19 cellular contexts compared by ENCODE assay signal in the genomic region with DNA sequence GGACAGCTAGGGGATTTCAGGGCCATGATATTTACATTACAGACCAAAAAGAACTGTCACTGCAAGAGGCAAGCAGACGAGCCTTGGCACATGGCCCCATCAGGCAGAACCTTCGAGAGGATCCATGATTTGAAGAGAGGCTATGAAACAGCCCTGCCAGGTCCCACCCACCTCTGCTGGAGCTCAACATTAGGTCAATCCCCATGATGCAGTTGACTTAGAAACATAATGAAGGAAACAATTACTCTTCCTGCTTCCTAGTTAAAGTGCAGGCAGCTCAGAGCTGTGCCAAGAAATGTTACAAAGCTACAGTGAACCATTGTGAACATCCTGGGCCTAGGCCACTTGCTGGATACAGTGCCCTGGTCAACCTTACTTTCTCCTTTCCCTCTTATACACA. TPM values are rescaled to one million over a fixed set of nuclear protein-coding genes. Genes with fewer than 3 reads are reported as not detected.
DNase-seq lines count a peak whose midpoint lies in the region; ATAC-seq and TF ChIP-seq lines count a peak whose summit lies in the region.
"Had no signal": no experiment of that assay in that cellular context is flagged by ENCODE, and none has a peak within 500 bp of the region (broad histone marks: within the 10 kb centered on the region; RNA-seq: fewer than 3 reads in every experiment).

No MANE protein-coding gene starts in this region.

- H3K9me3 ChIP-seq in adrenal gland (replicated peaks in 1 of 3) (no peaks in the 10 kb centered on the region), smooth muscle cell (replicated peaks; ENCODE audit: low read depth) (peaks cover 6% of the 10 kb centered on the region)
- H3K9me3 ChIP-seq: prostate gland had no signal

- H3K4me1 Mint-ChIP-seq in activated T-helper 2 cell treated with anti-CD3 and anti-CD28 coated beads, Interferon-gamma antibody, Interleukin-2, Interleukin-4, amounts not matched to agents 10 μg/mL and 5 μg/mL and 100 μg/mL, durations not matched to agents 14 hours and 24 hours and 36 hours (ENCODE audit: low read depth), result no peaks in the 10 kb centered on the region
- H3K4me1 Mint-ChIP-seq: naive thymus-derived CD8-positive, alpha-beta T cell had no signal

- H3K36me3 Mint-ChIP-seq in activated T-helper 2 cell treated with anti-CD3 and anti-CD28 coated beads, Interferon-gamma antibody, Interleukin-2, Interleukin-4, amounts not matched to agents 10 μg/mL and 5 μg/mL and 100 μg/mL, durations not matched to agents 14 hours and 24 hours and 36 hours (ENCODE audit: low read depth), result peaks cover 58% of the 10 kb centered on the region

- H3K36me3 ChIP-seq in adrenal gland (replicated peaks in 1 of 2) (no peaks in the 10 kb centered on the region), smooth muscle cell (ENCODE audit: low read depth) (peaks cover 27% of the 10 kb centered on the region)
- H3K36me3 ChIP-seq: prostate gland had no signal

- no peaks in the 10 kb centered on the region for H3F3A ChIP-seq in smooth muscle cell (ENCODE audit: low read depth)

- no peaks in the 10 kb centered on the region for H3K27me3 Mint-ChIP-seq in activated T-helper 2 cell treated with anti-CD3 and anti-CD28 coated beads, Interferon-gamma antibody, Interleukin-2, Interleukin-4, amounts not matched to agents 10 μg/mL and 5 μg/mL and 100 μg/mL, durations not matched to agents 14 hours and 24 hours and 36 hours (ENCODE audit: low read depth)
- H3K27me3 Mint-ChIP-seq: naive thymus-derived CD8-positive, alpha-beta T cell had no signal

- no peaks in the 10 kb centered on the region for H3K79me2 ChIP-seq in smooth muscle cell (ENCODE audit: low read depth)

- WGBS in adrenal gland, 4 donors, result 37 to 64% (median 59%) methylated on average over 2 of the region's 2 CpGs
- WGBS in smooth muscle cell (ENCODE audit: low lambda C conversion rate), result 88% methylated on average over 2 of the region's 2 CpGs

- H3K4me1 ChIP-seq in adrenal gland (replicated peaks in 1 of 2), result peaks cover 9 to 12% of the 10 kb centered on the region in 2 donors
- H3K4me1 ChIP-seq in smooth muscle cell (ENCODE audit: low read depth), result no peaks in the 10 kb centered on the region
- H3K4me1 ChIP-seq: prostate gland, SJSA1 had no signal

- no peak for TF ChIP-seq CTCF in adrenal gland (IDR thresholded peaks at IDR 0.05)
- TF ChIP-seq CTCF in fibroblast of pulmonary artery (IDR thresholded peaks at IDR 0.05; ENCODE audit: low read length, missing control alignments), result no peak
- no peak for TF ChIP-seq CTCF in smooth muscle cell (IDR thresholded peaks at IDR 0.05; ENCODE audit: borderline replicate concordance, insufficient read depth, poor library complexity, severe bottlenecking)

- DNase-seq in C1 segment of cervical spinal cord (lab: John Stamatoyannopoulos, UW), result peak in 8 of 14 donors; percentile 8 to 57 (median 16)
- DNase-seq in adrenal gland, result peak in 5 of 7 donors; percentile 31 to 61 (median 47)
- DNase-seq in fibroblast of pulmonary artery (ENCODE audit: low read depth), result peak; percentile 47
- DNase-seq in nucleus accumbens (lab: John Stamatoyannopoulos, UW), result peak in 37 of 56 donors; percentile 1 to 55 (median 20)
- no peak for DNase-seq in activated T-helper 2 cell treated with anti-CD3 and anti-CD28 coated beads, Interferon-gamma antibody, Interleukin-2, Interleukin-4, amounts not matched to agents 10 μg/mL and 5 μg/mL and 100 μg/mL, durations not matched to agents 14 hours and 24 hours and 36 hours (ENCODE audit: low spot score)
- DNase-seq in smooth muscle cell (lab: John Stamatoyannopoulos, UW; ENCODE audit: unreplicated experiment), result no peak
- DNase-seq: activated CD4-positive, alpha-beta T cell treated with anti-CD3 and anti-CD28 coated beads for 1 hour; activated gamma-delta T cell; EL; foreskin keratinocyte; naive thymus-derived CD8-positive, alpha-beta T cell; NCI-H1436; NCI-H524 treated with DMSO at 0.1 percent for 48 hours had no signal

- no peak for TF ChIP-seq POLR2A in adrenal gland (IDR thresholded peaks at IDR 0.05)

- no peaks in the 10 kb centered on the region for H3K27me3 ChIP-seq in adrenal gland
- no peaks in the 10 kb centered on the region for H3K27me3 ChIP-seq in smooth muscle cell (ENCODE audit: low read depth)
- H3K27me3 ChIP-seq: foreskin keratinocyte, SJSA1 had no signal

- H3K4me3 ChIP-seq in adrenal gland, result no peak overlapping the region
- H3K4me3 ChIP-seq in fibroblast of pulmonary artery (replicated peaks; ENCODE audit: low read depth, low read length), result no peak overlapping the region
- H3K4me3 ChIP-seq in smooth muscle cell, result no peak overlapping the region
- H3K4me3 ChIP-seq: lung, prostate gland, SJSA1 had no signal

- H4K20me1 ChIP-seq in smooth muscle cell (ENCODE audit: low read depth), result no peaks in the 10 kb centered on the region

- no peak overlapping the region for H2AFZ ChIP-seq in smooth muscle cell (ENCODE audit: low read depth)

- no peak overlapping the region for H3K4me2 ChIP-seq in smooth muscle cell
- H3K4me2 ChIP-seq: KMS-11 had no signal

- H3K9ac ChIP-seq in smooth muscle cell (ENCODE audit: low read depth), result no peak overlapping the region
- H3K9ac ChIP-seq: KMS-11 had no signal

- peaks cover 32% of the 10 kb centered on the region for H3K9me3 Mint-ChIP-seq in activated T-helper 2 cell treated with anti-CD3 and anti-CD28 coated beads, Interferon-gamma antibody, Interleukin-2, Interleukin-4, amounts not matched to agents 10 μg/mL and 5 μg/mL and 100 μg/mL, durations not matched to agents 14 hours and 24 hours and 36 hours

- H3K27ac Mint-ChIP-seq in activated T-helper 2 cell treated with anti-CD3 and anti-CD28 coated beads, Interferon-gamma antibody, Interleukin-2, Interleukin-4, amounts not matched to agents 10 μg/mL and 5 μg/mL and 100 μg/mL, durations not matched to agents 14 hours and 24 hours and 36 hours, result no peak overlapping the region

- no peak for ATAC-seq in HG03342 (IDR thresholded peaks at IDR 0.05; ENCODE audit: unreplicated experiment)
- ATAC-seq in HG02763 (IDR thresholded peaks at IDR 0.05; ENCODE audit: unreplicated experiment), result no peak
- ATAC-seq: foreskin keratinocyte; naive thymus-derived CD8-positive, alpha-beta T cell had no signal

- intact Hi-C loops in adrenal gland (cut with DNase I), result no loop called here
- intact Hi-C loops in activated T-helper 2 cell treated with anti-CD3 and anti-CD28 coated beads, Interferon-gamma antibody, Interleukin-2, Interleukin-4, amounts not matched to agents 10 μg/mL and 5 μg/mL and 100 μg/mL, durations not matched to agents 14 hours and 24 hours and 36 hours (cut with micrococcal nuclease), result no loop called here

- H3K4me3 Mint-ChIP-seq in activated T-helper 2 cell treated with anti-CD3 and anti-CD28 coated beads, Interferon-gamma antibody, Interleukin-2, Interleukin-4, amounts not matched to agents 10 μg/mL and 5 μg/mL and 100 μg/mL, durations not matched to agents 14 hours and 24 hours and 36 hours (ENCODE audit: low read depth), result no peak overlapping the region
- H3K4me3 Mint-ChIP-seq: naive thymus-derived CD8-positive, alpha-beta T cell had no signal

- H3K27ac ChIP-seq in adrenal gland (peak overlapping the region in 2 of 5 donors; percentile 35 to 60), smooth muscle cell (ENCODE audit: low read depth) (no peak overlapping the region)
- H3K27ac ChIP-seq: foreskin keratinocyte, KMS-11, prostate gland, SJSA1 had no signal

RNA-seq across cellular contexts. Expression of a gene that starts 41.7 kb away (rescaled TPM):
- 1 to 10 TPM in 5 of 8 donors, under 1 TPM in 3; 0.42 to 3.0 (median 1.8) TPM for total RNA-seq in adrenal gland
- polyA plus RNA-seq in adrenal gland, result 1 to 10 TPM in 2 of 3 donors, under 1 TPM in 1; 0.40 to 7.8 (median 6.4) TPM
- total RNA-seq in activated T-helper 2 cell treated with anti-CD3 and anti-CD28 coated beads, Interferon-gamma antibody, Interleukin-2, Interleukin-4, amounts not matched to agents 10 μg/mL and 5 μg/mL and 100 μg/mL, durations not matched to agents 14 hours and 24 hours and 36 hours, result 0.59 and 0.74 TPM in 2 replicates
- total RNA-seq in smooth muscle cell, result 0.22 TPM in 1 of 2 replicates, not detected in the other
- 0.43 and 2.0 TPM in 2 replicates for polyA plus RNA-seq in smooth muscle cell
- polyA plus RNA-seq: naive thymus-derived CD8-positive, alpha-beta T cell had no signal

Comparison
In these comparisons a context has a peak if more than half of its experiments do, and no peak if none do; other contexts are left out.
1. DNase-seq: peak in C1 segment of cervical spinal cord (8 of 14), adrenal gland (5 of 7), fibroblast of pulmonary artery (single experiment) and nucleus accumbens (37 of 56); none in activated T-helper 2 cell treated with anti-CD3 and anti-CD28 coated beads, Interferon-gamma antibody, Interleukin-2, Interleukin-4, amounts not matched to agents 10 μg/mL and 5 μg/mL and 100 μg/mL, durations not matched to agents 14 hours and 24 hours and 36 hours (single experiment) and smooth muscle cell (single experiment).